ENCODE assay signal across 1 cellular context in the genomic region with DNA sequence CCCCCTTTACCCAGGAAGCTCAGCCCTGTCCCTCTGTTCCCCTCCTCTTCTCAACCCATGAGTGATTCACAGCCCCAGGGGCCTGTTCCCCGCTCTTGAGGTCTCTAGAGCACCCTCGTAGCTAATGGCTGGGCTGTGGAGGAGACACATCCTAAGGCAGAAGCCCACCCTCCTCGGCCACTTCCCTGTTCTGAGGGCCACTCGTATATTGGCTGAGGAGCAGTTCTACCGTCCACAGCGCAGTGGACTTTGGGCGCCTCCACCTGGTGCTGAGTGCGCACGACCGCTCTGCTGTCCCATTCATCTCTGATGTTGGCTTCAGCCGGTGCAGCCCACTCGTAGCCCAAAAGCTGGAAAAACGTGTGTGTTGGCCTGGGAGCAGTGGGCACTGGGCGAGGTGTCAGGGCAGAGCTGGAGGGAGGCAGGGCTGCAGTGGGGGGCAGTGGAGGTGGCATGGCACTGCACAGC.
TF ChIP-seq lines count a peak whose summit lies in the region.

No MANE protein-coding gene starts in this region.

TF ChIP-seq in GM23338, 12 proteins besides CTCF, POLR2A, EP300 and RAD21 (continued from another document):
- TF ChIP-seq, protein P1, sequence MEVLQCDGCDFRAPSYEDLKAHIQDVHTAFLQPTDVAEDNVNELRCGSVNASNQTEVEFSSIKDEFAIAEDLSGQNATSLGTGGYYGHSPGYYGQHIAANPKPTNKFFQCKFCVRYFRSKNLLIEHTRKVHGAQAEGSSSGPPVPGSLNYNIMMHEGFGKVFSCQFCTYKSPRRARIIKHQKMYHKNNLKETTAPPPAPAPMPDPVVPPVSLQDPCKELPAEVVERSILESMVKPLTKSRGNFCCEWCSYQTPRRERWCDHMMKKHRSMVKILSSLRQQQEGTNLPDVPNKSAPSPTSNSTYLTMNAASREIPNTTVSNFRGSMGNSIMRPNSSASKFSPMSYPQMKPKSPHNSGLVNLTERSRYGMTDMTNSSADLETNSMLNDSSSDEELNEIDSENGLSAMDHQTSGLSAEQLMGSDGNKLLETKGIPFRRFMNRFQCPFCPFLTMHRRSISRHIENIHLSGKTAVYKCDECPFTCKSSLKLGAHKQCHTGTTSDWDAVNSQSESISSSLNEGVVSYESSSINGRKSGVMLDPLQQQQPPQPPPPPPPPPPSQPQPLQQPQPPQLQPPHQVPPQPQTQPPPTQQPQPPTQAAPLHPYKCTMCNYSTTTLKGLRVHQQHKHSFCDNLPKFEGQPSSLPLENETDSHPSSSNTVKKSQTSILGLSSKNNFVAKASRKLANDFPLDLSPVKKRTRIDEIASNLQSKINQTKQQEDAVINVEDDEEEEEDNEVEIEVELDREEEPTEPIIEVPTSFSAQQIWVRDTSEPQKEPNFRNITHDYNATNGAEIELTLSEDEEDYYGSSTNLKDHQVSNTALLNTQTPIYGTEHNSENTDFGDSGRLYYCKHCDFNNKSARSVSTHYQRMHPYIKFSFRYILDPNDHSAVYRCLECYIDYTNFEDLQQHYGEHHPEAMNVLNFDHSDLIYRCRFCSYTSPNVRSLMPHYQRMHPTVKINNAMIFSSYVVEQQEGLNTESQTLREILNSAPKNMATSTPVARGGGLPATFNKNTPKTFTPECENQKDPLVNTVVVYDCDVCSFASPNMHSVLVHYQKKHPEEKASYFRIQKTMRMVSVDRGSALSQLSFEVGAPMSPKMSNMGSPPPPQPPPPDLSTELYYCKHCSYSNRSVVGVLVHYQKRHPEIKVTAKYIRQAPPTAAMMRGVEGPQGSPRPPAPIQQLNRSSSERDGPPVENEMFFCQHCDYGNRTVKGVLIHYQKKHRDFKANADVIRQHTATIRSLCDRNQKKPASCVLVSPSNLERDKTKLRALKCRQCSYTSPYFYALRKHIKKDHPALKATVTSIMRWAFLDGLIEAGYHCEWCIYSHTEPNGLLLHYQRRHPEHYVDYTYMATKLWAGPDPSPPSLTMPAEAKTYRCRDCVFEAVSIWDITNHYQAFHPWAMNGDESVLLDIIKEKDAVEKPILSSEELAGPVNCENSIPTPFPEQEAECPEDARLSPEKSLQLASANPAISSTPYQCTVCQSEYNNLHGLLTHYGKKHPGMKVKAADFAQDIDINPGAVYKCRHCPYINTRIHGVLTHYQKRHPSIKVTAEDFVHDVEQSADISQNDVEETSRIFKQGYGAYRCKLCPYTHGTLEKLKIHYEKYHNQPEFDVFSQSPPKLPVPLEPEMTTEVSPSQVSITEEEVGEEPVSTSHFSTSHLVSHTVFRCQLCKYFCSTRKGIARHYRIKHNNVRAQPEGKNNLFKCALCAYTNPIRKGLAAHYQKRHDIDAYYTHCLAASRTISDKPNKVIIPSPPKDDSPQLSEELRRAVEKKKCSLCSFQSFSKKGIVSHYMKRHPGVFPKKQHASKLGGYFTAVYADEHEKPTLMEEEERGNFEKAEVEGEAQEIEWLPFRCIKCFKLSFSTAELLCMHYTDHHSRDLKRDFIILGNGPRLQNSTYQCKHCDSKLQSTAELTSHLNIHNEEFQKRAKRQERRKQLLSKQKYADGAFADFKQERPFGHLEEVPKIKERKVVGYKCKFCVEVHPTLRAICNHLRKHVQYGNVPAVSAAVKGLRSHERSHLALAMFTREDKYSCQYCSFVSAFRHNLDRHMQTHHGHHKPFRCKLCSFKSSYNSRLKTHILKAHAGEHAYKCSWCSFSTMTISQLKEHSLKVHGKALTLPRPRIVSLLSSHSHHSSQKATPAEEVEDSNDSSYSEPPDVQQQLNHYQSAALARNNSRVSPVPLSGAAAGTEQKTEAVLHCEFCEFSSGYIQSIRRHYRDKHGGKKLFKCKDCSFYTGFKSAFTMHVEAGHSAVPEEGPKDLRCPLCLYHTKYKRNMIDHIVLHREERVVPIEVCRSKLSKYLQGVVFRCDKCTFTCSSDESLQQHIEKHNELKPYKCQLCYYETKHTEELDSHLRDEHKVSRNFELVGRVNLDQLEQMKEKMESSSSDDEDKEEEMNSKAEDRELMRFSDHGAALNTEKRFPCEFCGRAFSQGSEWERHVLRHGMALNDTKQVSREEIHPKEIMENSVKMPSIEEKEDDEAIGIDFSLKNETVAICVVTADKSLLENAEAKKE (CRISPR knock-in tag; IDR thresholded peaks at IDR 0.05), result no peak
- TF ChIP-seq ZNF331 (CRISPR knock-in tag; IDR thresholded peaks at IDR 0.05; ENCODE audit: low read depth), result no peak
- no peak for TF ChIP-seq EZH2phosphoT487 (IDR thresholded peaks at IDR 0.05; ENCODE audit: unreplicated experiment)
- TF ChIP-seq, protein P2, sequence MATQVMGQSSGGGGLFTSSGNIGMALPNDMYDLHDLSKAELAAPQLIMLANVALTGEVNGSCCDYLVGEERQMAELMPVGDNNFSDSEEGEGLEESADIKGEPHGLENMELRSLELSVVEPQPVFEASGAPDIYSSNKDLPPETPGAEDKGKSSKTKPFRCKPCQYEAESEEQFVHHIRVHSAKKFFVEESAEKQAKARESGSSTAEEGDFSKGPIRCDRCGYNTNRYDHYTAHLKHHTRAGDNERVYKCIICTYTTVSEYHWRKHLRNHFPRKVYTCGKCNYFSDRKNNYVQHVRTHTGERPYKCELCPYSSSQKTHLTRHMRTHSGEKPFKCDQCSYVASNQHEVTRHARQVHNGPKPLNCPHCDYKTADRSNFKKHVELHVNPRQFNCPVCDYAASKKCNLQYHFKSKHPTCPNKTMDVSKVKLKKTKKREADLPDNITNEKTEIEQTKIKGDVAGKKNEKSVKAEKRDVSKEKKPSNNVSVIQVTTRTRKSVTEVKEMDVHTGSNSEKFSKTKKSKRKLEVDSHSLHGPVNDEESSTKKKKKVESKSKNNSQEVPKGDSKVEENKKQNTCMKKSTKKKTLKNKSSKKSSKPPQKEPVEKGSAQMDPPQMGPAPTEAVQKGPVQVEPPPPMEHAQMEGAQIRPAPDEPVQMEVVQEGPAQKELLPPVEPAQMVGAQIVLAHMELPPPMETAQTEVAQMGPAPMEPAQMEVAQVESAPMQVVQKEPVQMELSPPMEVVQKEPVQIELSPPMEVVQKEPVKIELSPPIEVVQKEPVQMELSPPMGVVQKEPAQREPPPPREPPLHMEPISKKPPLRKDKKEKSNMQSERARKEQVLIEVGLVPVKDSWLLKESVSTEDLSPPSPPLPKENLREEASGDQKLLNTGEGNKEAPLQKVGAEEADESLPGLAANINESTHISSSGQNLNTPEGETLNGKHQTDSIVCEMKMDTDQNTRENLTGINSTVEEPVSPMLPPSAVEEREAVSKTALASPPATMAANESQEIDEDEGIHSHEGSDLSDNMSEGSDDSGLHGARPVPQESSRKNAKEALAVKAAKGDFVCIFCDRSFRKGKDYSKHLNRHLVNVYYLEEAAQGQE (IDR thresholded peaks at IDR 0.05; ENCODE audit: unreplicated experiment), result no peak
- no peak for TF ChIP-seq JUNB (IDR thresholded peaks at IDR 0.05; ENCODE audit: unreplicated experiment)
- TF ChIP-seq STAT1 (IDR thresholded peaks at IDR 0.05; ENCODE audit: unreplicated experiment), result no peak
- TF ChIP-seq NANOG (IDR thresholded peaks at IDR 0.05; ENCODE audit: borderline replicate concordance), result no peak
